In genomic region chrX:1581132-1581531, GRCh38 we compare ENCODE assay signal across 8 cellular contexts. TPM values are rescaled to one million over a fixed set of nuclear protein-coding genes. Genes with fewer than 3 reads are reported as not detected.
A peak's percentile ranks its signal among the peaks of the same experiment; 100 is the strongest.
DNase-seq lines count a peak whose midpoint lies in the region; ATAC-seq and TF ChIP-seq lines count a peak whose summit lies in the region.

No MANE protein-coding gene starts in this region.

- peaks cover 0 to 4% (median 0%) of the 10 kb centered on the region in 5 donors for H3K9me3 Mint-ChIP-seq in CD8-positive, alpha-beta memory T cell
- H3K9me3 Mint-ChIP-seq in GM23338, result peaks cover 53% of the 10 kb centered on the region
- H3K9me3 Mint-ChIP-seq in activated CD4-positive, alpha-beta T cell treated with anti-CD3 and anti-CD28 coated beads, Interleukin-2, amount 10 ng/mL, durations not matched to agents 24 days and 14 days, result no peaks in the 10 kb centered on the region
- H3K9me3 Mint-ChIP-seq in naive thymus-derived CD4-positive, alpha-beta T cell, result no peaks in the 10 kb centered on the region

- H3K4me1 Mint-ChIP-seq in CD8-positive, alpha-beta memory T cell, result peaks cover 25 to 31% (median 27%) of the 10 kb centered on the region in 3 donors
- no peaks in the 10 kb centered on the region for H3K4me1 Mint-ChIP-seq in GM23338
- peaks cover 17% of the 10 kb centered on the region for H3K4me1 Mint-ChIP-seq in activated CD4-positive, alpha-beta T cell treated with anti-CD3 and anti-CD28 coated beads, Interleukin-2, amount 10 ng/mL, durations not matched to agents 24 days and 14 days
- H3K4me1 Mint-ChIP-seq in naive thymus-derived CD4-positive, alpha-beta T cell, result peaks cover 17 to 36% (median 28%) of the 10 kb centered on the region in 7 donors

- no peak overlapping the region for H3K27ac ChIP-seq in CD8-positive, alpha-beta memory T cell (ENCODE audit: low read depth, low read length)
- no peak overlapping the region for H3K27ac ChIP-seq in GM23338 (ENCODE audit: low read depth)
- no peak overlapping the region for H3K27ac ChIP-seq in dorsolateral prefrontal cortex
- no peak overlapping the region for H3K27ac ChIP-seq in naive thymus-derived CD4-positive, alpha-beta T cell (ENCODE audit: low read depth, low read length)
- no peak overlapping the region for H3K27ac ChIP-seq in tibial artery

- ATAC-seq in GM23338 (peak; percentile 24; the same call in 1 of the 3 replicates), GM19395 (IDR thresholded peaks at IDR 0.05; ENCODE audit: unreplicated experiment) (no peak)
- peak; percentile 89 for ATAC-seq in naive thymus-derived CD4-positive, alpha-beta T cell

- peaks cover 50% of the 10 kb centered on the region for H3K4me1 ChIP-seq in CD8-positive, alpha-beta memory T cell (ENCODE audit: insufficient read depth, low read length)
- H3K4me1 ChIP-seq in GM23338 (ENCODE audit: insufficient read depth), result no peaks in the 10 kb centered on the region
- peaks cover 31 to 34% of the 10 kb centered on the region in 2 donors for H3K4me1 ChIP-seq in naive thymus-derived CD4-positive, alpha-beta T cell (ENCODE audit: control insufficient read depth in 2 of 2, insufficient read depth in 2 of 2, low read length in 2 of 2)
- no peaks in the 10 kb centered on the region for H3K4me1 ChIP-seq in tibial artery

- no peaks in the 10 kb centered on the region for H3K27me3 ChIP-seq in CD8-positive, alpha-beta memory T cell (ENCODE audit: insufficient read depth, low read length, poor library complexity, severe bottlenecking)
- H3K27me3 ChIP-seq in GM23338 (ENCODE audit: insufficient read depth) (no peaks in the 10 kb centered on the region), dorsolateral prefrontal cortex (peaks cover 0 to 5% (median 0%) of the 10 kb centered on the region in 45 donors), tibial artery (no peaks in the 10 kb centered on the region)
- H3K27me3 ChIP-seq in naive thymus-derived CD4-positive, alpha-beta T cell (ENCODE audit: control insufficient read depth in 2 of 2, insufficient read depth in 2 of 2, low read length in 2 of 2), result no peaks in the 10 kb centered on the region

- H3K9me2 ChIP-seq in GM23338 (ENCODE audit: insufficient read depth), result 0 out of 2 replicates have a peak, but pooled peaks cover 7% of the 10 kb centered on the region

- H3K27ac Mint-ChIP-seq in CD8-positive, alpha-beta memory T cell, result peak overlapping the region in 5 of 8 donors; percentile 52 to 93 (median 63)
- no peak overlapping the region for H3K27ac Mint-ChIP-seq in GM23338
- H3K27ac Mint-ChIP-seq in activated CD4-positive, alpha-beta T cell treated with anti-CD3 and anti-CD28 coated beads, Interleukin-2, amount 10 ng/mL, durations not matched to agents 24 days and 14 days, result no peak overlapping the region
- peak overlapping the region in 7 of 9 donors; percentile 11 to 83 (median 57) for H3K27ac Mint-ChIP-seq in naive thymus-derived CD4-positive, alpha-beta T cell

- no peaks in the 10 kb centered on the region for H3K79me2 ChIP-seq in GM23338 (replicated peaks; ENCODE audit: insufficient read depth)

- peak; percentile 59 to 78 (median 67) for DNase-seq in CD8-positive, alpha-beta memory T cell
- DNase-seq in GM23338 (ENCODE audit: low spot score) (peak; percentile 76), NCI-H460 (ENCODE audit: extremely low read depth, low read depth) (peak; percentile 64), dorsolateral prefrontal cortex (no peak), tibial artery (no peak)
- DNase-seq in activated CD4-positive, alpha-beta T cell treated with anti-CD3 and anti-CD28 coated beads, Interleukin-2, amount 10 ng/mL, durations not matched to agents 24 days and 14 days, result peak; percentile 94
- DNase-seq in naive thymus-derived CD4-positive, alpha-beta T cell, result peak; percentile 42 to 75 (median 67)

- no peaks in the 10 kb centered on the region for H3K36me3 ChIP-seq in CD8-positive, alpha-beta memory T cell (ENCODE audit: insufficient read depth, low read length)
- H3K36me3 ChIP-seq in GM23338 (ENCODE audit: insufficient read depth) (no peaks in the 10 kb centered on the region), tibial artery (no peaks in the 10 kb centered on the region)
- no peaks in the 10 kb centered on the region for H3K36me3 ChIP-seq in naive thymus-derived CD4-positive, alpha-beta T cell (ENCODE audit: control insufficient read depth in 2 of 3, insufficient read depth in 3 of 3, low read length in 3 of 3)

- CTCF ChIA-PET in CD8-positive, alpha-beta memory T cell (lab: Charles Lee), result no interaction called here
- CTCF ChIA-PET in naive thymus-derived CD4-positive, alpha-beta T cell (lab: Charles Lee), result no interaction called here

- TF ChIP-seq CTCF in GM23338 (conservative IDR thresholded peaks at IDR 0.05; ENCODE audit: low read depth in 2 of 2), result peak; percentile 80 to 83
- peak in 55 of 56 donors; percentile 22 to 70 (median 59) for TF ChIP-seq CTCF in dorsolateral prefrontal cortex (IDR thresholded peaks at IDR 0.05 in 54 of 56, conservative IDR thresholded peaks at IDR 0.05 in 2 of 56; ENCODE audit: low read depth in 1 of 56, partially characterized antibody in 56 of 56)
- TF ChIP-seq CTCF in tibial artery (IDR thresholded peaks at IDR 0.05), result peak; percentile 61 to 69

- H3K36me3 Mint-ChIP-seq in CD8-positive, alpha-beta memory T cell, result no peaks in the 10 kb centered on the region
- H3K36me3 Mint-ChIP-seq in GM23338 (ENCODE audit: low read depth), result peaks cover 6% of the 10 kb centered on the region; the same call in 1 of the 3 replicates
- H3K36me3 Mint-ChIP-seq in activated CD4-positive, alpha-beta T cell treated with anti-CD3 and anti-CD28 coated beads, Interleukin-2, amount 10 ng/mL, durations not matched to agents 24 days and 14 days (ENCODE audit: low read depth), result no peaks in the 10 kb centered on the region
- no peaks in the 10 kb centered on the region for H3K36me3 Mint-ChIP-seq in naive thymus-derived CD4-positive, alpha-beta T cell

- no peaks in the 10 kb centered on the region for H3K9me3 ChIP-seq in CD8-positive, alpha-beta memory T cell (ENCODE audit: low read length)
- no peaks in the 10 kb centered on the region for H3K9me3 ChIP-seq in naive thymus-derived CD4-positive, alpha-beta T cell (ENCODE audit: control insufficient read depth in 2 of 3, low read length in 3 of 3)
- no peaks in the 10 kb centered on the region for H3K9me3 ChIP-seq in tibial artery

- no peak overlapping the region for H3K4me3 ChIP-seq in CD8-positive, alpha-beta memory T cell (ENCODE audit: low read length)
- H3K4me3 ChIP-seq in GM23338 (no peak overlapping the region), dorsolateral prefrontal cortex (no peak overlapping the region), tibial artery (no peak overlapping the region)
- no peak overlapping the region for H3K4me3 ChIP-seq in naive thymus-derived CD4-positive, alpha-beta T cell (ENCODE audit: low read length)

- H3K27me3 Mint-ChIP-seq in CD8-positive, alpha-beta memory T cell, result peaks cover 0 to 2% of the 10 kb centered on the region in 2 donors
- no peaks in the 10 kb centered on the region for H3K27me3 Mint-ChIP-seq in GM23338 (ENCODE audit: insufficient read depth, low read depth, poor library complexity)
- H3K27me3 Mint-ChIP-seq in activated CD4-positive, alpha-beta T cell treated with anti-CD3 and anti-CD28 coated beads, Interleukin-2, amount 10 ng/mL, durations not matched to agents 24 days and 14 days, result no peaks in the 10 kb centered on the region
- no peaks in the 10 kb centered on the region for H3K27me3 Mint-ChIP-seq in naive thymus-derived CD4-positive, alpha-beta T cell

- POLR2A ChIA-PET in CD8-positive, alpha-beta memory T cell (lab: Charles Lee), result no interaction called here
- POLR2A ChIA-PET in naive thymus-derived CD4-positive, alpha-beta T cell (lab: Charles Lee), result no interaction called here

- H3F3A ChIP-seq in GM23338 (replicated peaks; ENCODE audit: low read depth), result no peaks in the 10 kb centered on the region

- intact Hi-C loops in activated CD4-positive, alpha-beta T cell treated with anti-CD3 and anti-CD28 coated beads, Interleukin-2, amount 10 ng/mL, durations not matched to agents 24 days and 14 days (cut with micrococcal nuclease), result loop anchor here (1.0 kb wide), 2 partner anchors 44 to 127 kb away; partner anchors contain the start of gene P2RY8
- intact Hi-C loops in dorsolateral prefrontal cortex (cut with DNase I), result no loop called here
- intact Hi-C loops in naive thymus-derived CD4-positive, alpha-beta T cell (cut with micrococcal nuclease), result loop anchor here (1.0 kb wide), 3 partner anchors 26 to 127 kb away; partner anchors contain the start of gene P2RY8 (in 2 of the 2)
- intact Hi-C loops in tibial artery (cut with DNase I; ENCODE audit: low total_unique reads), result loop anchor here (2.0 kb wide), 1 partner anchor 126 kb away; no protein-coding TSS in a partner anchor

- H2AFZ ChIP-seq in GM23338, result no peak overlapping the region

- H3K4me3 Mint-ChIP-seq in CD8-positive, alpha-beta memory T cell, result peak overlapping the region in 1 of 7 donors; percentile 43
- H3K4me3 Mint-ChIP-seq in GM23338, result no peak overlapping the region
- H3K4me3 Mint-ChIP-seq in activated CD4-positive, alpha-beta T cell treated with anti-CD3 and anti-CD28 coated beads, Interleukin-2, amount 10 ng/mL, durations not matched to agents 24 days and 14 days, result no peak overlapping the region
- peak overlapping the region in 5 of 10 donors; percentile 16 to 60 (median 50) for H3K4me3 Mint-ChIP-seq in naive thymus-derived CD4-positive, alpha-beta T cell

- no peak overlapping the region for H3K4me2 ChIP-seq in GM23338

- no peaks in the 10 kb centered on the region for H4K20me1 ChIP-seq in GM23338 (replicated peaks; ENCODE audit: insufficient read depth)

RNA-seq across cellular contexts. Expression of gene AKAP17A, which starts 10.3 kb away (rescaled TPM):
- 10 to 100 TPM; 73.0 to 74.5 TPM for total RNA-seq in CD8-positive, alpha-beta memory T cell
- polyA plus RNA-seq in CD8-positive, alpha-beta memory T cell, result 52.1 TPM
- total RNA-seq in GM23338 (2014; rRNA removed; shearing (Covaris generic)), result 50.6 and 64.3 TPM in 2 replicates
- polyA plus RNA-seq in GM23338 (2016; fragmentation: Nextera tagmentation; extraction: Ambion mirVana), result 23.9 and 27.6 TPM in 2 replicates
- total RNA-seq in NCI-H460 (2014; rRNA removed; shearing (Covaris generic)), result 36.0 and 37.9 TPM in 2 replicates
- 195 and 224 TPM in 2 replicates for polyA plus RNA-seq in NCI-H460 (2014; cell fraction: nucleus; rRNA removed)
- 59.6 and 62.0 TPM in 2 replicates for total RNA-seq in activated CD4-positive, alpha-beta T cell treated with anti-CD3 and anti-CD28 coated beads, Interleukin-2, amount 10 ng/mL, durations not matched to agents 24 days and 14 days
- 10 to 100 TPM; 16.7 to 45.7 (median 25.2) TPM for total RNA-seq in dorsolateral prefrontal cortex
- 100 to 1,000 TPM in 4 of 5 experiments, 10 to 100 TPM in 1; 75.7 to 165 (median 125) TPM for total RNA-seq in naive thymus-derived CD4-positive, alpha-beta T cell
- 10 to 100 TPM; 19.2 to 66.9 TPM for polyA plus RNA-seq in naive thymus-derived CD4-positive, alpha-beta T cell

RNA-seq across cellular contexts. Expression of gene ASMT, which starts 33.7 kb away (rescaled TPM):
- total RNA-seq in CD8-positive, alpha-beta memory T cell, result 1 to 10 TPM; 1.9 to 2.1 TPM
- 0.40 TPM for polyA plus RNA-seq in CD8-positive, alpha-beta memory T cell
- 2.4 TPM in 1 of 2 replicates, not detected in the other for total RNA-seq in GM23338 (2014; rRNA removed; shearing (Covaris generic))
- polyA plus RNA-seq in GM23338 (2016; fragmentation: Nextera tagmentation; extraction: Ambion mirVana), result 0.53 and 1.0 TPM in 2 replicates
- total RNA-seq in NCI-H460 (2014; rRNA removed; shearing (Covaris generic)), result not detected in 2 replicates
- polyA plus RNA-seq in NCI-H460 (2014; cell fraction: nucleus; rRNA removed), result not detected in 2 replicates
- 0.21 TPM in 1 of 2 replicates, not detected in the other for total RNA-seq in activated CD4-positive, alpha-beta T cell treated with anti-CD3 and anti-CD28 coated beads, Interleukin-2, amount 10 ng/mL, durations not matched to agents 24 days and 14 days
- 1 to 10 TPM in 26 of 120 experiments, under 1 TPM in 27, not detected in 67; 0.40 to 2.1 (median 0.99) TPM for total RNA-seq in dorsolateral prefrontal cortex
- total RNA-seq in naive thymus-derived CD4-positive, alpha-beta T cell, result under 1 TPM in 1 of 5 experiments, not detected in 4; 0.32 TPM
- polyA plus RNA-seq in naive thymus-derived CD4-positive, alpha-beta T cell, result not detected

RNA-seq across cellular contexts. Expression of gene P2RY8, which starts 44.1 kb away (rescaled TPM):
- total RNA-seq in CD8-positive, alpha-beta memory T cell, result 10 to 100 TPM; 47.1 to 50.1 TPM
- polyA plus RNA-seq in CD8-positive, alpha-beta memory T cell, result 302 TPM
- total RNA-seq in GM23338 (2014; rRNA removed; shearing (Covaris generic)), result 0.23 TPM in 1 of 2 replicates, not detected in the other
- polyA plus RNA-seq in GM23338 (2016; fragmentation: Nextera tagmentation; extraction: Ambion mirVana), result 0.23 and 0.24 TPM in 2 replicates
- not detected in 2 replicates for total RNA-seq in NCI-H460 (2014; rRNA removed; shearing (Covaris generic))
- 0.05 TPM in 1 of 2 replicates, not detected in the other for polyA plus RNA-seq in NCI-H460 (2014; cell fraction: nucleus; rRNA removed)
- total RNA-seq in activated CD4-positive, alpha-beta T cell treated with anti-CD3 and anti-CD28 coated beads, Interleukin-2, amount 10 ng/mL, durations not matched to agents 24 days and 14 days, result 19.1 and 19.5 TPM in 2 replicates
- total RNA-seq in dorsolateral prefrontal cortex, result 1 to 10 TPM in 1 of 120 experiments, under 1 TPM in 80, not detected in 39; 0.10 to 1.3 (median 0.23) TPM
- 100 to 1,000 TPM; 109 to 158 (median 122) TPM for total RNA-seq in naive thymus-derived CD4-positive, alpha-beta T cell
- 100 to 1,000 TPM; 221 to 277 TPM for polyA plus RNA-seq in naive thymus-derived CD4-positive, alpha-beta T cell

Comparison
In these comparisons a context has a peak if more than half of its experiments do, and no peak if none do; other contexts are left out.
1. DNase-seq: peak in CD8-positive, alpha-beta memory T cell (5 of 5), GM23338 (single experiment), NCI-H460 (single experiment), activated CD4-positive, alpha-beta T cell treated with anti-CD3 and anti-CD28 coated beads, Interleukin-2, amount 10 ng/mL, durations not matched to agents 24 days and 14 days (single experiment) and naive thymus-derived CD4-positive, alpha-beta T cell (9 of 9); none in dorsolateral prefrontal cortex (0 of 10) and tibial artery (0 of 2).
2. H3K27ac Mint-ChIP-seq: peak in CD8-positive, alpha-beta memory T cell (5 of 8) and naive thymus-derived CD4-positive, alpha-beta T cell (7 of 9); none in GM23338 (single experiment) and activated CD4-positive, alpha-beta T cell treated with anti-CD3 and anti-CD28 coated beads, Interleukin-2, amount 10 ng/mL, durations not matched to agents 24 days and 14 days (single experiment).
3. intact Hi-C loops: an anchor here in activated CD4-positive, alpha-beta T cell treated with anti-CD3 and anti-CD28 coated beads, Interleukin-2, amount 10 ng/mL, durations not matched to agents 24 days and 14 days (1.0 kb wide), naive thymus-derived CD4-positive, alpha-beta T cell (1.0 kb wide) and tibial artery (2.0 kb wide); none called in dorsolateral prefrontal cortex.
4. Peak in every context shown above with its lines, with median percentiles within 50 percentile points of each other: CTCF ChIP-seq.